In genomic region chr12:93086288-93086727, GRCh38 we compare ENCODE assay signal across 22 cellular contexts.
DNase-seq lines count a peak whose midpoint lies in the region; ATAC-seq, FAIRE-seq and TF ChIP-seq lines count a peak whose summit lies in the region.
"Had no signal": no experiment of that assay in that cellular context is flagged by ENCODE, and none has a peak within 500 bp of the region (broad histone marks: within the 10 kb centered on the region; RNA-seq: fewer than 3 reads in every experiment).

No MANE protein-coding gene starts in this region.

- no peaks in the 10 kb centered on the region for H3K79me2 ChIP-seq in K562 (ENCODE audit: control insufficient read depth, insufficient read depth, low read length)
- no peaks in the 10 kb centered on the region for H3K79me2 ChIP-seq in mesendoderm (ENCODE audit: control insufficient read depth, insufficient read depth, low read length)

- H3K36me3 Mint-ChIP-seq in MCF 10A (ENCODE audit: insufficient read depth, unreplicated experiment), result no peaks in the 10 kb centered on the region
- no peaks in the 10 kb centered on the region for H3K36me3 Mint-ChIP-seq in stimulated activated effector memory CD8-positive, alpha-beta T cell treated with anti-CD3 and anti-CD28 coated beads, Interleukin-12 subunit alpha, Interleukin-12 subunit beta, amount 100 ng/mL, for 72 hours
- H3K36me3 Mint-ChIP-seq: CD4-positive, CD25-positive, alpha-beta regulatory T cell had no signal

- H3K27me3 ChIP-seq in breast epithelium, result no peaks in the 10 kb centered on the region
- H3K27me3 ChIP-seq in K562 (ENCODE audit: control insufficient read depth in 2 of 2, insufficient read depth in 2 of 2, low read length in 2 of 2), result no peaks in the 10 kb centered on the region
- no peaks in the 10 kb centered on the region for H3K27me3 ChIP-seq in mesendoderm (ENCODE audit: insufficient read depth, low read length, poor library complexity)
- H3K27me3 ChIP-seq: BLaER1 had no signal

- intact Hi-C loops in MCF 10A (cut with micrococcal nuclease) (no loop called here), breast epithelium (cut with DNase I; ENCODE audit: low total_unique reads) (no loop called here), K562 (cut with micrococcal nuclease) (no loop called here)

- H3K23ac ChIP-seq in mesendoderm (ENCODE audit: low read length), result no peak overlapping the region

- no peak overlapping the region for H4K5ac ChIP-seq in mesendoderm (ENCODE audit: low read length)

- 0 out of 2 replicates have a peak overlapping the region, but pooled peaks have one; percentile 9 for H2AFZ ChIP-seq in K562 (ENCODE audit: low read depth, low read length)
- H2AFZ ChIP-seq: GM23248 had no signal

- H3K27ac Mint-ChIP-seq in MCF 10A (ENCODE audit: low read depth, unreplicated experiment), result peak overlapping the region; percentile 16
- no peak overlapping the region for H3K27ac Mint-ChIP-seq in stimulated activated effector memory CD8-positive, alpha-beta T cell treated with anti-CD3 and anti-CD28 coated beads, Interleukin-12 subunit alpha, Interleukin-12 subunit beta, amount 100 ng/mL, for 72 hours
- H3K27ac Mint-ChIP-seq: CD4-positive, CD25-positive, alpha-beta regulatory T cell; CD8-positive, alpha-beta memory T cell; IgD-negative memory B cell had no signal

- POLR2A ChIA-PET in MCF 10A (lab: Yijun Ruan, JAX) (interaction anchor here (1.2 kb wide), 1 partner anchor 41 kb away, joined by 3 read pairs; no protein-coding TSS in a partner anchor), HEK293 (lab: Yijun Ruan, JAX) (no interaction called here), K562 (lab: Yijun Ruan, JAX) (no interaction called here)

- no peak overlapping the region for H4K8ac ChIP-seq in mesendoderm (ENCODE audit: low read depth, low read length)

- H3K27ac ChIP-seq in breast epithelium (no peak overlapping the region), HEK293 (ENCODE audit: extremely low read depth, low read depth, low read length) (no peak overlapping the region), K562 (ENCODE audit: extremely low read depth, low read depth, low read length) (no peak overlapping the region; the same call in 2 of the 3 replicates), mesendoderm (ENCODE audit: low read depth, low read length) (no peak overlapping the region)
- H3K27ac ChIP-seq: BLaER1, GM23248 had no signal

- TF ChIP-seq RAD21 in K562 (CRISPR knock-in tag; conservative IDR thresholded peaks at IDR 0.05 in 1 of 2, IDR thresholded peaks at IDR 0.05 in 1 of 2), result no peak

- H3K79me1 ChIP-seq in mesendoderm (ENCODE audit: low read length), result no peaks in the 10 kb centered on the region

- no peak overlapping the region for H2BK5ac ChIP-seq in mesendoderm (ENCODE audit: low read length)

- CTCF ChIA-PET in MCF 10A (lab: Yijun Ruan, JAX) (no interaction called here), HEK293 (lab: Yijun Ruan, JAX) (interaction anchor here (0.6 to 1.4 kb wide), 2 partner anchors 99 to 333 kb away, joined by 3 to 7 read pairs; no protein-coding TSS in a partner anchor), K562 (lab: Yijun Ruan, JAX; ENCODE audit: low intra/inter-chr PET ratio) (no interaction called here)

- peaks cover 18% of the 10 kb centered on the region for H3K4me1 Mint-ChIP-seq in MCF 10A (ENCODE audit: insufficient read depth, unreplicated experiment)
- peaks cover 9% of the 10 kb centered on the region for H3K4me1 Mint-ChIP-seq in stimulated activated effector memory CD8-positive, alpha-beta T cell treated with anti-CD3 and anti-CD28 coated beads, Interleukin-12 subunit alpha, Interleukin-12 subunit beta, amount 100 ng/mL, for 72 hours
- H3K4me1 Mint-ChIP-seq: CD8-positive, alpha-beta memory T cell; IgD-negative memory B cell had no signal

- H3K4me3 ChIP-seq in breast epithelium, result no peak overlapping the region
- H3K4me3 ChIP-seq in HEK293 (ENCODE audit: low read depth, low read length), result no peak overlapping the region
- no peak overlapping the region for H3K4me3 ChIP-seq in K562
- no peak overlapping the region for H3K4me3 ChIP-seq in mesendoderm (ENCODE audit: low read length)
- H3K4me3 ChIP-seq: BLaER1, GM23248, HAP-1 had no signal

- H2AK5ac ChIP-seq in mesendoderm (ENCODE audit: low read length), result no peak overlapping the region

- FAIRE-seq in K562 (lab: Jason Lieb, UNC), result no peak
- FAIRE-seq: GM12892, GM18507, HTR-8/SVneo had no signal

- no peaks in the 10 kb centered on the region for H4K20me1 ChIP-seq in K562 (replicated peaks; ENCODE audit: control insufficient read depth, insufficient read depth, low read length)
- H4K20me1 ChIP-seq: BLaER1 had no signal

- no peak for TF ChIP-seq CTCF in MCF 10A (IDR thresholded peaks at IDR 0.05; ENCODE audit: unreplicated experiment)
- no peak for TF ChIP-seq CTCF in breast epithelium (IDR thresholded peaks at IDR 0.05)
- TF ChIP-seq CTCF in HEK293 (tag by site-specific recombination; IDR thresholded peaks at IDR 0.05), result no peak
- no peak for TF ChIP-seq CTCF in K562 (IDR thresholded peaks at IDR 0.05 in 2 of 3, conservative IDR thresholded peaks at IDR 0.05 in 1 of 3; ENCODE audit: insufficient read depth in 2 of 3, low read depth in 1 of 3, low read length in 3 of 3)

- in situ Hi-C loops in K562 (cut with MboI), result no loop called here

- H3K9ac ChIP-seq in K562 (ENCODE audit: insufficient read depth in 1 of 2, low read depth in 2 of 2, low read length in 2 of 2) (no peak overlapping the region), mesendoderm (ENCODE audit: low read length) (no peak overlapping the region)
- H3K9ac ChIP-seq: BLaER1, GM23248 had no signal

- peak overlapping the region; percentile 36 for H3K4ac ChIP-seq in mesendoderm (ENCODE audit: low read depth, low read length)

- H3K4me3 Mint-ChIP-seq in MCF 10A (ENCODE audit: unreplicated experiment), result no peak overlapping the region
- H3K4me3 Mint-ChIP-seq in stimulated activated effector memory CD8-positive, alpha-beta T cell treated with anti-CD3 and anti-CD28 coated beads, Interleukin-12 subunit alpha, Interleukin-12 subunit beta, amount 100 ng/mL, for 72 hours, result no peak overlapping the region
- H3K4me3 Mint-ChIP-seq: CD4-positive, CD25-positive, alpha-beta regulatory T cell; CD8-positive, alpha-beta memory T cell had no signal

- WGBS in K562 (ENCODE audit: insufficient coverage, low coverage, missing lambda C conversion rate), result 89% methylated on average over 3 of the region's 3 CpGs
- WGBS in mesendoderm (ENCODE audit: extremely low coverage, insufficient coverage, low lambda C conversion rate), result no CpG with 5 or more reads among the region's 3 CpGs

- no peaks in the 10 kb centered on the region for H3K27me3 Mint-ChIP-seq in MCF 10A (ENCODE audit: insufficient read depth, unreplicated experiment)
- H3K27me3 Mint-ChIP-seq: CD4-positive, CD25-positive, alpha-beta regulatory T cell; IgD-negative memory B cell had no signal

- H3K4me1 ChIP-seq in breast epithelium (no peaks in the 10 kb centered on the region), HEK293 (ENCODE audit: control insufficient read depth, insufficient read depth, low read length) (peaks cover 5% of the 10 kb centered on the region), K562 (replicated peaks in 1 of 2; ENCODE audit: control insufficient read depth in 2 of 2, insufficient read depth in 2 of 2, low read length in 2 of 2) (peaks cover 0 to 22% of the 10 kb centered on the region in 2 experiments; a peak in 4 of 5 replicates), mesendoderm (ENCODE audit: control insufficient read depth, low read depth, low read length) (peaks cover 10% of the 10 kb centered on the region)
- H3K4me1 ChIP-seq: BLaER1 had no signal

- H3K9me1 ChIP-seq in K562 (ENCODE audit: control insufficient read depth, insufficient read depth, low read length), result no peaks in the 10 kb centered on the region

- H3K36me3 ChIP-seq in breast epithelium, result no peaks in the 10 kb centered on the region
- H3K36me3 ChIP-seq in HEK293 (ENCODE audit: control insufficient read depth in 2 of 2, insufficient read depth in 1 of 2, low read length in 2 of 2), result no peaks in the 10 kb centered on the region
- no peaks in the 10 kb centered on the region for H3K36me3 ChIP-seq in K562 (ENCODE audit: control insufficient read depth, insufficient read depth, low read length)
- no peaks in the 10 kb centered on the region for H3K36me3 ChIP-seq in mesendoderm (ENCODE audit: control insufficient read depth, insufficient read depth, low read length)
- H3K36me3 ChIP-seq: BLaER1, HAP-1 had no signal

- H3K9me3 ChIP-seq in breast epithelium (peaks cover 7% of the 10 kb centered on the region in 2 donors), HEK293 (ENCODE audit: control insufficient read depth, insufficient read depth, low read depth, low read length) (no peaks in the 10 kb centered on the region), K562 (replicated peaks; ENCODE audit: control insufficient read depth, insufficient read depth, low read depth, low read length) (no peaks in the 10 kb centered on the region; the same call in 1 of the 2 replicates)

- TF ChIP-seq POLR2A in breast epithelium (IDR thresholded peaks at IDR 0.05) (no peak), K562 (conservative IDR thresholded peaks at IDR 0.05) (no peak)

- no peaks in the 10 kb centered on the region for H3K9me3 Mint-ChIP-seq in MCF 10A (ENCODE audit: unreplicated experiment)
- H3K9me3 Mint-ChIP-seq in stimulated activated effector memory CD8-positive, alpha-beta T cell treated with anti-CD3 and anti-CD28 coated beads, Interleukin-12 subunit alpha, Interleukin-12 subunit beta, amount 100 ng/mL, for 72 hours, result peaks cover 2% of the 10 kb centered on the region

- DNase-seq in MCF 10A (ENCODE audit: unreplicated experiment) (no peak), breast epithelium (ENCODE audit: low spot score in 2 of 2) (no peak), K562 (ENCODE audit: extremely low read depth in 1 of 4, low spot score in 3 of 4) (no peak), mesendoderm (no peak)
- DNase-seq in activated T-cell treated with anti-CD3 and anti-CD28 coated beads, Interleukin-2, amount 50 U/mL, for 1 hour, result no peak
- DNase-seq in stimulated activated effector memory CD8-positive, alpha-beta T cell treated with anti-CD3 and anti-CD28 coated beads, Interleukin-12 subunit alpha, Interleukin-12 subunit beta, amount 100 ng/mL, for 72 hours (ENCODE audit: low spot score in 2 of 2), result no peak
- no peak for DNase-seq in effector CD8-positive, alpha-beta T cell (lab: John Stamatoyannopoulos, UW)
- DNase-seq: 8988T; CD4-positive, CD25-positive, alpha-beta regulatory T cell; CD8-positive, alpha-beta memory T cell; COR-L47; DMS153; DMS79; GDM1; GM23248 had no signal

- peak overlapping the region; percentile 84 for H3K18ac ChIP-seq in mesendoderm (ENCODE audit: low read length)

- H2BK15ac ChIP-seq in mesendoderm (replicated peaks; ENCODE audit: low read depth), result peak overlapping the region; percentile 57

- no peak for ATAC-seq in K562
- no peak for ATAC-seq in stimulated activated effector memory CD8-positive, alpha-beta T cell treated with anti-CD3 and anti-CD28 coated beads, Interleukin-12 subunit alpha, Interleukin-12 subunit beta, amount 100 ng/mL, for 72 hours

- no peak overlapping the region for H3K4me2 ChIP-seq in K562 (ENCODE audit: insufficient read depth, low read length)
- no peak overlapping the region for H3K4me2 ChIP-seq in mesendoderm (ENCODE audit: low read length)
- H3K4me2 ChIP-seq: BLaER1 had no signal

- TF ChIP-seq EP300 in K562 (IDR thresholded peaks at IDR 0.05; ENCODE audit: low read length), result no peak

- no peak overlapping the region for H2BK120ac ChIP-seq in mesendoderm (ENCODE audit: low read depth, low read length)

- H3K56ac ChIP-seq in mesendoderm (ENCODE audit: low read length), result no peak overlapping the region

- no TSS peak for BruUV-seq in MCF 10A (replicated peaks; lab: Mats Ljungman, UMichigan)
- BruUV-seq in K562 (replicated peaks; lab: Mats Ljungman, UMichigan), result no TSS peak
